Comparison of ENCODE assay signal across 8 cellular contexts in genomic region chr6:166490671-166491500, GRCh38.
DNase-seq lines count a peak whose midpoint lies in the region; ATAC-seq, FAIRE-seq and TF ChIP-seq lines count a peak whose summit lies in the region.

No MANE protein-coding gene starts in this region.

- no peak for TF ChIP-seq POLR2A in H54 (IDR thresholded peaks at IDR 0.05; ENCODE audit: low read depth, low read length)

- H3K4me3 ChIP-seq in choroid plexus epithelial cell (ENCODE audit: low read depth, low read length): no peak overlapping the region

- TF ChIP-seq CTCF in choroid plexus epithelial cell (conservative IDR thresholded peaks at IDR 0.05; ENCODE audit: low read depth, low read length) (no peak), omental fat pad (IDR thresholded peaks at IDR 0.05) (no peak)

- ATAC-seq in omental fat pad (ENCODE audit: low FRiP score) (no peak), HG03342 (IDR thresholded peaks at IDR 0.05; ENCODE audit: unreplicated experiment) (no peak), HG03439 (IDR thresholded peaks at IDR 0.05; ENCODE audit: unreplicated experiment) (no peak)

- peak; percentile 5 for DNase-seq in H54 (ENCODE audit: insufficient read length, low spot score)
- peak; percentile 72 for DNase-seq in NCI-H510A (lab: John Stamatoyannopoulos, UW)
- DNase-seq in choroid plexus epithelial cell (ENCODE audit: low read depth): peak; percentile 70
- peak; percentile 57 for DNase-seq in non-pigmented ciliary epithelial cell (ENCODE audit: low read depth)
- no peak for DNase-seq in omental fat pad (ENCODE audit: low spot score)
- DNase-seq in NCI-H1930 (lab: John Stamatoyannopoulos, UW): no peak

- FAIRE-seq in H54 (lab: Jason Lieb, UNC): no peak

Comparison
In these comparisons a context has a peak if more than half of its experiments do, and no peak if none do; other contexts are left out.
1. DNase-seq: peak in H54 (single experiment), NCI-H510A (single experiment), choroid plexus epithelial cell (single experiment) and non-pigmented ciliary epithelial cell (single experiment); none in omental fat pad (single experiment) and NCI-H1930 (0 of 2).